ENCODE assay signal across 26 cellular contexts in genomic region chr5:88552406-88552805, GRCh38.
"Had no signal": no experiment of that assay in that cellular context is flagged by ENCODE, and none has a peak within 500 bp of the region (broad histone marks: within the 10 kb centered on the region; RNA-seq: fewer than 3 reads in every experiment).

No MANE protein-coding gene starts in this region.

- H3K4me3 Mint-ChIP-seq: dendritic cell treated with granulocyte-macrophage colony-stimulating factor and Interleukin-4, amounts not matched to agents 40 ng/mL and 50 ng/mL, for 4 days; memory B cell; natural killer cell; stimulated activated effector memory CD8-positive, alpha-beta T cell treated with anti-CD3 and anti-CD28 coated beads, Interleukin-12 subunit alpha, Interleukin-12 subunit beta, amount 100 ng/mL, for 72 hours had no signal

- H3K79me2 ChIP-seq: parathyroid adenoma had no signal

- H2AFZ ChIP-seq: parathyroid adenoma had no signal

- H3K36me3 ChIP-seq: colonic mucosa, esophagus squamous epithelium, neutrophil, prostate gland, right atrium auricular region, stomach, thyroid gland, vagina had no signal

- H3K4me1 Mint-ChIP-seq: stimulated activated effector memory CD8-positive, alpha-beta T cell treated with anti-CD3 and anti-CD28 coated beads, Interleukin-12 subunit alpha, Interleukin-12 subunit beta, amount 100 ng/mL, for 72 hours had no signal

- H3K27ac ChIP-seq: colonic mucosa, esophagus squamous epithelium, neutrophil, parathyroid adenoma, prostate gland, right atrium auricular region, stomach, thyroid gland, vagina had no signal

- DNase-seq: colonic mucosa; effector memory CD4-positive, alpha-beta T cell; erythroblast; esophagus squamous epithelium; foreskin melanocyte; kidney; natural killer cell; stimulated activated CD4-positive, alpha-beta T cell treated with anti-CD3 and anti-CD28 coated beads, Interleukin-12 subunit alpha, Interleukin-12 subunit beta, amount 100 ng/mL, for 4 hours; stimulated activated CD4-positive, alpha-beta T cell treated with anti-CD3 and anti-CD28 coated beads, Interleukin-1b, Interleukin-23, amount 100 ng/mL, for 48 hours; stimulated activated CD4-positive, alpha-beta T cell treated with anti-CD3 and anti-CD28 coated beads, Interleukin-4, amount 100 ng/mL, for 1 hour; stimulated activated naive CD4-positive, alpha-beta T cell treated with Interleukin-2 at 50 U/mL for 16 hours; stomach; thyroid gland; trophoblast cell had no signal

- H3K27ac Mint-ChIP-seq: dendritic cell treated with granulocyte-macrophage colony-stimulating factor and Interleukin-4, amounts not matched to agents 40 ng/mL and 50 ng/mL, for 4 days; memory B cell; natural killer cell; stimulated activated effector memory CD8-positive, alpha-beta T cell treated with anti-CD3 and anti-CD28 coated beads, Interleukin-12 subunit alpha, Interleukin-12 subunit beta, amount 100 ng/mL, for 72 hours had no signal

- H3K27me3 ChIP-seq: colonic mucosa, esophagus squamous epithelium, neutrophil, right atrium auricular region, stomach, thyroid gland, vagina had no signal

- H3K9me3 ChIP-seq: colonic mucosa, esophagus squamous epithelium, neutrophil, prostate gland, right atrium auricular region, stomach, thyroid gland, vagina had no signal

- H3K27me3 Mint-ChIP-seq: dendritic cell treated with granulocyte-macrophage colony-stimulating factor and Interleukin-4, amounts not matched to agents 40 ng/mL and 50 ng/mL, for 4 days had no signal

- H3K4me3 ChIP-seq: colonic mucosa, esophagus squamous epithelium, lung, prostate gland, right atrium auricular region, smooth muscle cell, stomach, thyroid gland, vagina had no signal

- ATAC-seq: left lobe of liver; natural killer cell; sciatic nerve; stimulated activated effector memory CD8-positive, alpha-beta T cell treated with anti-CD3 and anti-CD28 coated beads, Interleukin-12 subunit alpha, Interleukin-12 subunit beta, amount 100 ng/mL, for 72 hours had no signal

- H3K36me3 Mint-ChIP-seq: memory B cell; natural killer cell; stimulated activated effector memory CD8-positive, alpha-beta T cell treated with anti-CD3 and anti-CD28 coated beads, Interleukin-12 subunit alpha, Interleukin-12 subunit beta, amount 100 ng/mL, for 72 hours had no signal

- H3K4me1 ChIP-seq: colonic mucosa, esophagus squamous epithelium, parathyroid adenoma, prostate gland, right atrium auricular region, stomach, thyroid gland, vagina had no signal

- H3K4me2 ChIP-seq: smooth muscle cell had no signal

- H3K9me3 Mint-ChIP-seq: dendritic cell treated with granulocyte-macrophage colony-stimulating factor and Interleukin-4, amounts not matched to agents 40 ng/mL and 50 ng/mL, for 4 days; memory B cell; natural killer cell; stimulated activated effector memory CD8-positive, alpha-beta T cell treated with anti-CD3 and anti-CD28 coated beads, Interleukin-12 subunit alpha, Interleukin-12 subunit beta, amount 100 ng/mL, for 72 hours had no signal

- H3K9ac ChIP-seq: parathyroid adenoma had no signal
